In genomic region chr1:9058465-9058864, GRCh38 we compare ENCODE assay signal across 17 cellular contexts. TPM values are rescaled to one million over a fixed set of nuclear protein-coding genes. Genes with fewer than 3 reads are reported as not detected.
DNase-seq lines count a peak whose midpoint lies in the region; ATAC-seq and TF ChIP-seq lines count a peak whose summit lies in the region.
"Had no signal": no experiment of that assay in that cellular context is flagged by ENCODE, and none has a peak within 500 bp of the region (broad histone marks: within the 10 kb centered on the region; RNA-seq: fewer than 3 reads in every experiment).

No MANE protein-coding gene starts in this region.

- ATAC-seq in PC-3: no peak
- ATAC-seq in naive thymus-derived CD8-positive, alpha-beta T cell: no peak
- ATAC-seq in SK-N-SH treated with all-trans-retinoic acid at 6 μM for 48 hours: no peak
- ATAC-seq: activated T-cell treated with anti-CD3 and anti-CD28 coated beads, Interleukin-2, amount 50 U/mL, for 4 hours; WTC11 had no signal

- H3K9me3 Mint-ChIP-seq in progenitor cell of endocrine pancreas (ENCODE audit: low read depth): no peaks in the 10 kb centered on the region
- H3K9me3 Mint-ChIP-seq in naive thymus-derived CD8-positive, alpha-beta T cell: no peaks in the 10 kb centered on the region
- H3K9me3 Mint-ChIP-seq: activated T-cell treated with anti-CD3 and anti-CD28 coated beads, Interleukin-2, amount 50 U/mL, for 4 hours had no signal

- H3K9me2 ChIP-seq in PC-3 (replicated peaks; ENCODE audit: low read length): no peaks in the 10 kb centered on the region

- CTCF ChIA-PET in PC-3 (lab: Charles Lee): interaction anchor here (0.6 kb wide), 1 partner anchor 57 kb away, joined by 3 read pairs; no protein-coding TSS in a partner anchor

- H3K79me2 ChIP-seq in PC-3 (ENCODE audit: low read length): no peaks in the 10 kb centered on the region

- H3K4me1 Mint-ChIP-seq in progenitor cell of endocrine pancreas (ENCODE audit: low read depth): no peaks in the 10 kb centered on the region
- no peaks in the 10 kb centered on the region for H3K4me1 Mint-ChIP-seq in naive thymus-derived CD8-positive, alpha-beta T cell

- H3K4me3 ChIP-seq in PC-3 (ENCODE audit: low read length) (no peak overlapping the region), fibroblast of the aortic adventitia (ENCODE audit: low read depth, low read length) (no peak overlapping the region)
- H3K4me3 ChIP-seq: ascending aorta, sigmoid colon, SK-N-MC had no signal

- POLR2A ChIA-PET in PC-3 (lab: Charles Lee; ENCODE audit: unreplicated experiment): no interaction called here
- POLR2A ChIA-PET in naive thymus-derived CD8-positive, alpha-beta T cell (lab: Charles Lee): no interaction called here

- DNase-seq in EH (ENCODE audit: low read depth) (peak; percentile 40), PC-3 (no peak), fibroblast of the aortic adventitia (ENCODE audit: low read depth) (peak; percentile 23), progenitor cell of endocrine pancreas (ENCODE audit: low spot score, unreplicated experiment) (no peak)
- DNase-seq in activated CD8-positive, alpha-beta memory T cell treated with anti-CD3 and anti-CD28 coated beads for 24 hours: no peak
- no peak for DNase-seq in activated naive CD4-positive, alpha-beta T cell treated with anti-CD3 and anti-CD28 coated beads, Interleukin-2, amount 50 U/mL, for 16 hours
- no peak for DNase-seq in naive thymus-derived CD8-positive, alpha-beta T cell
- DNase-seq: activated T-cell treated with anti-CD3 and anti-CD28 coated beads, Interleukin-2, amount 50 U/mL, for 4 hours; COR-L47; midbrain; NCI-H2081; sigmoid colon; substantia nigra had no signal

- H3K36me3 ChIP-seq in PC-3 (ENCODE audit: low read depth, low read length): no peaks in the 10 kb centered on the region
- H3K36me3 ChIP-seq: ascending aorta, sigmoid colon had no signal

- H3K4me3 Mint-ChIP-seq in progenitor cell of endocrine pancreas (ENCODE audit: low read depth): no peak overlapping the region
- no peak overlapping the region for H3K4me3 Mint-ChIP-seq in naive thymus-derived CD8-positive, alpha-beta T cell
- H3K4me3 Mint-ChIP-seq: activated T-cell treated with anti-CD3 and anti-CD28 coated beads, Interleukin-2, amount 50 U/mL, for 4 hours; WTC11 had no signal

- no peak overlapping the region for H3K27ac Mint-ChIP-seq in progenitor cell of endocrine pancreas
- peak overlapping the region in 1 of 10 donors; percentile 9 for H3K27ac Mint-ChIP-seq in naive thymus-derived CD8-positive, alpha-beta T cell
- H3K27ac Mint-ChIP-seq: WTC11 had no signal

- H3K4me1 ChIP-seq in PC-3 (ENCODE audit: insufficient read depth, low read length): peaks cover 10% of the 10 kb centered on the region; the same call in 1 of the 2 replicates

- H3K9me3 ChIP-seq in PC-3 (ENCODE audit: low read length): no peaks in the 10 kb centered on the region
- H3K9me3 ChIP-seq: ascending aorta, sigmoid colon had no signal

- no peak overlapping the region for H2AFZ ChIP-seq in PC-3 (ENCODE audit: low read length)

- H3K27me3 Mint-ChIP-seq in progenitor cell of endocrine pancreas: peaks cover 2% of the 10 kb centered on the region
- H3K27me3 Mint-ChIP-seq in naive thymus-derived CD8-positive, alpha-beta T cell: no peaks in the 10 kb centered on the region

- no peak overlapping the region for H3K9ac ChIP-seq in PC-3 (ENCODE audit: low read length)

- H3K27me3 ChIP-seq in PC-3 (ENCODE audit: low read length): no peaks in the 10 kb centered on the region
- H3K27me3 ChIP-seq: ascending aorta, sigmoid colon had no signal

- no peaks in the 10 kb centered on the region for H3K36me3 Mint-ChIP-seq in progenitor cell of endocrine pancreas (ENCODE audit: insufficient read depth)
- no peaks in the 10 kb centered on the region for H3K36me3 Mint-ChIP-seq in naive thymus-derived CD8-positive, alpha-beta T cell
- H3K36me3 Mint-ChIP-seq: WTC11 had no signal

- no peak overlapping the region for H3K4me2 ChIP-seq in PC-3 (ENCODE audit: low read length)

- H3F3A ChIP-seq in PC-3 (ENCODE audit: low read length, unreplicated experiment): no peaks in the 10 kb centered on the region

- no peaks in the 10 kb centered on the region for H4K20me1 ChIP-seq in PC-3 (ENCODE audit: low read length)

- TF ChIP-seq CTCF in PC-3 (conservative IDR thresholded peaks at IDR 0.05; ENCODE audit: low read depth, low read length) (0 out of 2 replicates have a peak, but pooled peaks have one; percentile 20), fibroblast of the aortic adventitia (IDR thresholded peaks at IDR 0.05; ENCODE audit: insufficient read depth, low read length) (peak; percentile 45), progenitor cell of endocrine pancreas (IDR thresholded peaks at IDR 0.05; ENCODE audit: unreplicated experiment) (peak; percentile 47)

- intact Hi-C loops in PC-3 (cut with micrococcal nuclease): no loop called here

- BruUV-seq in PC-3 (replicated peaks; lab: Mats Ljungman, UMichigan): no TSS peak

- H3K27ac ChIP-seq in PC-3 (ENCODE audit: low read length): no peak overlapping the region
- H3K27ac ChIP-seq: ascending aorta, sigmoid colon, SK-N-MC had no signal

TF ChIP-seq in SK-N-SH treated with all-trans-retinoic acid at 6 μM for 48 hours, 23 proteins besides CTCF, POLR2A, EP300 and RAD21:
- TF ChIP-seq ZFP30 (CRISPR knock-in tag; IDR thresholded peaks at IDR 0.05) (no peak), OSR1 (CRISPR knock-in tag; IDR thresholded peaks at IDR 0.05) (no peak), CSRNP3 (CRISPR knock-in tag; IDR thresholded peaks at IDR 0.05) (no peak), RARB (CRISPR knock-in tag; IDR thresholded peaks at IDR 0.05) (no peak), ZNF565 (CRISPR knock-in tag; conservative IDR thresholded peaks at IDR 0.05; ENCODE audit: low read depth) (no peak), GLIS3 (CRISPR knock-in tag; IDR thresholded peaks at IDR 0.05) (no peak), ISL1 (CRISPR knock-in tag; IDR thresholded peaks at IDR 0.05) (no peak), PATZ1 (CRISPR knock-in tag; IDR thresholded peaks at IDR 0.05; ENCODE audit: borderline replicate concordance) (no peak), ARNTL (CRISPR knock-in tag; IDR thresholded peaks at IDR 0.05; ENCODE audit: borderline replicate concordance, low read depth) (no peak), ZNF70 (CRISPR knock-in tag; IDR thresholded peaks at IDR 0.05) (no peak)

RNA-seq across cellular contexts. Expression of gene SLC2A5, which starts 11.0 kb away (rescaled TPM):
- total RNA-seq in PC-3 (2014; rRNA removed) (not detected in 2 replicates), fibroblast of the aortic adventitia (ENCODE audit: low replicate concordance) (0.90 and 1.1 TPM in 2 replicates), progenitor cell of endocrine pancreas (not detected in 2 replicates)
- under 1 TPM; 0.49 to 0.55 TPM for total RNA-seq in naive thymus-derived CD8-positive, alpha-beta T cell
- not detected for polyA plus RNA-seq in naive thymus-derived CD8-positive, alpha-beta T cell
- total RNA-seq: activated T-cell treated with anti-CD3 and anti-CD28 coated beads, Interleukin-2, amount 50 U/mL, for 4 hours had no signal

RNA-seq across cellular contexts. Expression of gene SLC2A7, which starts 32.2 kb away (rescaled TPM):
- total RNA-seq in PC-3 (2014; rRNA removed): not detected in 2 replicates
- total RNA-seq in fibroblast of the aortic adventitia (ENCODE audit: low replicate concordance): not detected in 2 replicates
- total RNA-seq in progenitor cell of endocrine pancreas: not detected in 2 replicates
- not detected for total RNA-seq in naive thymus-derived CD8-positive, alpha-beta T cell
- polyA plus RNA-seq in naive thymus-derived CD8-positive, alpha-beta T cell: under 1 TPM in 2 of 3 donors, not detected in 1; 0.16 to 0.20 TPM
- total RNA-seq: activated T-cell treated with anti-CD3 and anti-CD28 coated beads, Interleukin-2, amount 50 U/mL, for 4 hours; ascending aorta; sigmoid colon; WTC11 had no signal

Comparison
In these comparisons a context has a peak if more than half of its experiments do, and no peak if none do; other contexts are left out.
1. DNase-seq: peak in EH (single experiment) and fibroblast of the aortic adventitia (single experiment); none in PC-3 (single experiment), progenitor cell of endocrine pancreas (single experiment), activated CD8-positive, alpha-beta memory T cell treated with anti-CD3 and anti-CD28 coated beads for 24 hours (single experiment), activated naive CD4-positive, alpha-beta T cell treated with anti-CD3 and anti-CD28 coated beads, Interleukin-2, amount 50 U/mL, for 16 hours (single experiment) and naive thymus-derived CD8-positive, alpha-beta T cell (0 of 10).
2. Peak in every context shown above with its lines, with median percentiles within 50 percentile points of each other: CTCF ChIP-seq.